ENCODE assay signal across 11 cellular contexts in genomic region chr11:14373941-14374646, GRCh38. TPM values are rescaled to one million over a fixed set of nuclear protein-coding genes. Genes with fewer than 3 reads are reported as not detected.
DNase-seq lines count a peak whose midpoint lies in the region; ATAC-seq and TF ChIP-seq lines count a peak whose summit lies in the region.
"Had no signal": no experiment of that assay in that cellular context is flagged by ENCODE, and none has a peak within 500 bp of the region (broad histone marks: within the 10 kb centered on the region; RNA-seq: fewer than 3 reads in every experiment).

No MANE protein-coding gene starts in this region.

- peak overlapping the region; percentile 46; the same call in 1 of the 2 replicates for H2BK20ac ChIP-seq in IMR-90 (ENCODE audit: low read depth, low read length)

- H3K4me1 ChIP-seq in ACC112 (ENCODE audit: control insufficient read depth, insufficient read depth, low read length, unreplicated experiment) = peaks cover 46% of the 10 kb centered on the region
- H3K4me1 ChIP-seq in IMR-90 (ENCODE audit: control insufficient read depth, insufficient read depth, low read length) = peaks cover 8% of the 10 kb centered on the region
- H3K4me1 ChIP-seq in lower lobe of right lung = peaks cover 4% of the 10 kb centered on the region

- H3K23ac ChIP-seq in IMR-90 (ENCODE audit: low read depth, low read length) = peak overlapping the region; percentile 31; the same call in 1 of the 2 replicates

- no peaks in the 10 kb centered on the region for H3K36me3 Mint-ChIP-seq in glutamatergic neuron (ENCODE audit: unreplicated experiment)

- peak overlapping the region; percentile 83; the same call in 2 of the 3 replicates for H2BK15ac ChIP-seq in IMR-90 (ENCODE audit: low read depth, low read length)

- TF ChIP-seq POLR2A in IMR-90 (IDR thresholded peaks at IDR 0.05; ENCODE audit: low read depth, low read length) = no peak

- 0 out of 2 replicates have a peak overlapping the region, but pooled peaks have one; percentile 13 for H4K91ac ChIP-seq in IMR-90 (ENCODE audit: insufficient read depth, low read depth, low read length)

- H3K9ac ChIP-seq in IMR-90 (ENCODE audit: low read depth, low read length) = no peak overlapping the region

- no peaks in the 10 kb centered on the region for H3K27me3 ChIP-seq in ACC112 (ENCODE audit: insufficient read depth, low read length)
- no peaks in the 10 kb centered on the region for H3K27me3 ChIP-seq in IMR-90 (ENCODE audit: control insufficient read depth, insufficient read depth, low read length)
- no peaks in the 10 kb centered on the region for H3K27me3 ChIP-seq in lower lobe of right lung (ENCODE audit: low read depth)

- WGBS in IMR-90 (ENCODE audit: extremely low coverage in 2 of 2, insufficient read length in 1 of 2), 2 experiments = no CpG with 5 or more reads among the region's 2 CpGs

- peak; percentile 73 for ATAC-seq in IMR-90 (ENCODE audit: low read depth)
- ATAC-seq in lower lobe of right lung = peak; percentile 63 to 85
- no peak for ATAC-seq in HG02759 (IDR thresholded peaks at IDR 0.05; ENCODE audit: unreplicated experiment)
- ATAC-seq in HG03460 (IDR thresholded peaks at IDR 0.05; ENCODE audit: unreplicated experiment) = no peak
- ATAC-seq: naive thymus-derived CD4-positive, alpha-beta T cell had no signal

- H2AK5ac ChIP-seq in IMR-90 (ENCODE audit: low read depth, low read length) = peak overlapping the region; percentile 41

- H3K18ac ChIP-seq in IMR-90 (ENCODE audit: low read depth, low read length) = peak overlapping the region; percentile 45

- peak overlapping the region; percentile 63 for H2BK5ac ChIP-seq in IMR-90 (ENCODE audit: low read depth, low read length, poor library complexity, severe bottlenecking)

- peak overlapping the region; percentile 42; the same call in 1 of the 2 replicates for H4K5ac ChIP-seq in IMR-90 (ENCODE audit: low read depth, low read length)

- no peak overlapping the region; the same call in 1 of the 2 replicates for H3K56ac ChIP-seq in IMR-90 (ENCODE audit: extremely low read depth, insufficient read depth, low read length)

- DNase-seq in IMR-90 (peak; percentile 75), choroid plexus epithelial cell (ENCODE audit: low read depth) (peak; percentile 69), lower lobe of right lung (no peak), glutamatergic neuron (no peak), NCI-H526 treated with DMSO at 0.1 percent for 48 hours (lab: John Stamatoyannopoulos, UW) (no peak)
- DNase-seq: activated naive CD4-positive, alpha-beta T cell; naive thymus-derived CD4-positive, alpha-beta T cell had no signal

- H3K4me3 Mint-ChIP-seq in glutamatergic neuron (ENCODE audit: unreplicated experiment) = no peak overlapping the region

- no TSS peak for BruUV-seq in IMR-90 (replicated peaks; lab: Mats Ljungman, UMichigan)

- H3K9me3 ChIP-seq in IMR-90 (ENCODE audit: control insufficient read depth, insufficient read depth, low read length) (no peaks in the 10 kb centered on the region), lower lobe of right lung (no peaks in the 10 kb centered on the region)

- TF ChIP-seq RAD21 in IMR-90 (IDR thresholded peaks at IDR 0.05; ENCODE audit: low read length) = no peak

- no peak overlapping the region for H3K27ac Mint-ChIP-seq in glutamatergic neuron (ENCODE audit: unreplicated experiment)
- H3K27ac Mint-ChIP-seq: naive thymus-derived CD4-positive, alpha-beta T cell had no signal

- H3K9me1 ChIP-seq in IMR-90 (ENCODE audit: insufficient read depth, low read length) = peaks cover 4% of the 10 kb centered on the region

- H3K4me1 Mint-ChIP-seq in glutamatergic neuron (ENCODE audit: low read depth, unreplicated experiment) = peaks cover 7% of the 10 kb centered on the region

- peak overlapping the region; percentile 11; the same call in 1 of the 2 replicates for H3K14ac ChIP-seq in IMR-90 (replicated peaks; ENCODE audit: low read depth, low read length)

- no peaks in the 10 kb centered on the region for H4K20me1 ChIP-seq in IMR-90 (ENCODE audit: insufficient read depth, low read length)

- in situ Hi-C loops in IMR-90 (cut with MboI; ENCODE audit: low sequenced_read_pairs) = no loop called here

- H3K4me2 ChIP-seq in IMR-90 (ENCODE audit: low read depth, low read length) = peak overlapping the region; percentile 32; the same call in 1 of the 2 replicates

- dilution Hi-C loops in IMR-90 (cut with HindIII; ENCODE audit: low sequenced_read_pairs, unreplicated experiment) = no loop called here

- POLR2A ChIA-PET in IMR-90 (lab: Charles Lee; ENCODE audit: unreplicated experiment) = no interaction called here

- intact Hi-C loops in IMR-90 (cut with micrococcal nuclease) = no loop called here
- intact Hi-C loops in lower lobe of right lung (cut with DNase I) = no loop called here

- TF ChIP-seq CTCF in IMR-90 (conservative IDR thresholded peaks at IDR 0.05; ENCODE audit: low read depth, low read length) (no peak), choroid plexus epithelial cell (conservative IDR thresholded peaks at IDR 0.05; ENCODE audit: low read depth, low read length) (no peak), lower lobe of right lung (IDR thresholded peaks at IDR 0.05) (no peak), glutamatergic neuron (IDR thresholded peaks at IDR 0.05; ENCODE audit: partially characterized antibody, unreplicated experiment) (no peak)

- H3K27ac ChIP-seq in ACC112 (ENCODE audit: low read depth, low read length) = peak overlapping the region; percentile 73
- H3K27ac ChIP-seq in IMR-90 (ENCODE audit: insufficient read depth, low read length) = peak overlapping the region; percentile 24; the same call in 1 of the 2 replicates
- H3K27ac ChIP-seq in lower lobe of right lung = no peak overlapping the region
- H3K27ac ChIP-seq: C4-2B had no signal

- H2AK9ac ChIP-seq in IMR-90 (replicated peaks; ENCODE audit: low read depth, low read length, poor library complexity) = no peak overlapping the region

- no peaks in the 10 kb centered on the region for H3K36me3 ChIP-seq in ACC112 (ENCODE audit: insufficient read depth, low read length)
- no peaks in the 10 kb centered on the region for H3K36me3 ChIP-seq in IMR-90 (ENCODE audit: control insufficient read depth, insufficient read depth, low read length)
- no peaks in the 10 kb centered on the region for H3K36me3 ChIP-seq in lower lobe of right lung

- no peaks in the 10 kb centered on the region for H3K79me2 ChIP-seq in ACC112 (ENCODE audit: control insufficient read depth, insufficient read depth, low read length, unreplicated experiment)

- peaks cover 4% of the 10 kb centered on the region for H3K27me3 Mint-ChIP-seq in glutamatergic neuron (ENCODE audit: unreplicated experiment)

- peak overlapping the region; percentile 49 for H3K4ac ChIP-seq in IMR-90 (ENCODE audit: low read depth, low read length)

- CTCF ChIA-PET in IMR-90 (lab: Yijun Ruan, JAX) = interaction anchor here (0.6 to 0.8 kb wide), 2 partner anchors 39 to 86 kb away, joined by 3 to 4 read pairs; no protein-coding TSS in a partner anchor

- no peaks in the 10 kb centered on the region for H3K9me3 Mint-ChIP-seq in glutamatergic neuron (ENCODE audit: unreplicated experiment)
- H3K9me3 Mint-ChIP-seq: naive thymus-derived CD4-positive, alpha-beta T cell had no signal

- peak overlapping the region; percentile 26; the same call in 1 of the 2 replicates for H2BK120ac ChIP-seq in IMR-90 (ENCODE audit: low read depth, low read length)

- H3K79me1 ChIP-seq in IMR-90 (ENCODE audit: low read depth in 1 of 2, low read length in 2 of 2) = no peaks in the 10 kb centered on the region

- H4K8ac ChIP-seq in IMR-90 (ENCODE audit: low read depth in 2 of 2, low read length in 2 of 2) = 0 out of 4 replicates have a peak overlapping the region, but pooled peaks of 1 of the 2 experiments have one; percentile 6

- H2AFZ ChIP-seq in ACC112 (ENCODE audit: low read length, unreplicated experiment) (peak overlapping the region; percentile 43), IMR-90 (replicated peaks; ENCODE audit: low read length, poor library complexity) (no peak overlapping the region)

- H3K4me3 ChIP-seq in ACC112 (ENCODE audit: low read depth, low read length) = peak overlapping the region; percentile 11; the same call in 1 of the 2 replicates
- no peak overlapping the region for H3K4me3 ChIP-seq in IMR-90 (ENCODE audit: insufficient read depth, low read depth, low read length)
- no peak overlapping the region for H3K4me3 ChIP-seq in choroid plexus epithelial cell (ENCODE audit: low read depth, low read length)
- no peak overlapping the region for H3K4me3 ChIP-seq in lower lobe of right lung

TF ChIP-seq in IMR-90, 13 proteins besides CTCF, POLR2A, EP300 and RAD21:
- TF ChIP-seq CEBPB (IDR thresholded peaks at IDR 0.05; ENCODE audit: low read depth, low read length) (peak; percentile 91), RCOR1 (IDR thresholded peaks at IDR 0.05; ENCODE audit: insufficient replicate concordance, low read length) (no peak), NFE2L2 (IDR thresholded peaks at IDR 0.05; ENCODE audit: low read depth, low read length) (no peak), MAFK (IDR thresholded peaks at IDR 0.05; ENCODE audit: low read depth, low read length) (no peak), ELK1 (IDR thresholded peaks at IDR 0.05; ENCODE audit: borderline replicate concordance, low read depth, low read length) (no peak)

RNA-seq across cellular contexts. Expression of gene RRAS2, which starts 15.1 kb away (rescaled TPM):
- total RNA-seq in IMR-90 (2012; rRNA removed) (106 and 155 TPM in 2 replicates), lower lobe of right lung (35.8 TPM), glutamatergic neuron (ENCODE audit: unreplicated experiment) (20.8 TPM)
- 64.8 and 85.5 TPM in 2 replicates for polyA plus RNA-seq in IMR-90 (2012; rRNA removed)
- polyA plus RNA-seq in IMR-90 (2012; cell fraction: cytosol; rRNA removed) = 13.2 and 50.0 TPM in 2 replicates
- 20.2 and 33.9 TPM in 2 replicates for polyA plus RNA-seq in IMR-90 (2012; cell fraction: nucleus; rRNA removed; ENCODE audit: low replicate concordance)

Comparison
In these comparisons a context has a peak if more than half of its experiments do, and no peak if none do; other contexts are left out.
1. ATAC-seq: peak in IMR-90 (single experiment) and lower lobe of right lung (2 of 2); none in HG02759 (single experiment) and HG03460 (single experiment).
2. DNase-seq: peak in IMR-90 (single experiment) and choroid plexus epithelial cell (single experiment); none in lower lobe of right lung (single experiment), glutamatergic neuron (single experiment) and NCI-H526 treated with DMSO at 0.1 percent for 48 hours (single experiment).